Comparison of ENCODE assay signal across 17 cellular contexts in the genomic region with DNA sequence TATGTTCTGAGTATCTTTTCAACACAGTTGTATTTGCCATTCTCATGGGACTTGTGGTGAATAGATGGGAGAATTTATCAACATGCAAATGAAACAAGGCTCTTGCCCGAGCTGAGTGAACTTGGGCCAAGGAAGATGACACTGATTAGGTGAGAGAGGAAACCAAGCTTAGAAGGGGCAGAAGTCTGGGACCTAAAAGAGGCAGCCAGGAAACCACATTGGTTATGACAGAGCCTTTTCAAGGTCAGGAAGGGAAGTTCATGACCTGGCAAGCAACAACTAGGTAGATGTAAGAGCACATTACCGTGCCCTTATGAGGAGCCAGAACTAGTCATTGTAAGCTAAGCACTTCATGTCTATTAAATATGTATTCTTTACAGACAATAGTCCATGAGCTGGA.
DNase-seq lines count a peak whose midpoint lies in the region; ATAC-seq lines count a peak whose summit lies in the region.
"Had no signal": no experiment of that assay in that cellular context is flagged by ENCODE, and none has a peak within 500 bp of the region (broad histone marks: within the 10 kb centered on the region; RNA-seq: fewer than 3 reads in every experiment).

No MANE protein-coding gene starts in this region.

- no peaks in the 10 kb centered on the region for H3K27me3 ChIP-seq in HAP-1 (ENCODE audit: low read depth)

- no peak overlapping the region for H3K27ac Mint-ChIP-seq in stimulated activated naive CD8-positive, alpha-beta T cell treated with anti-CD3 and anti-CD28 coated beads, Interleukin-15, amount 100 ng/mL, for 72 hours
- no peak overlapping the region for H3K27ac Mint-ChIP-seq in stimulated activated naive B cell treated with anti-CD40 and anti-IgM and Interleukin-4, amounts not matched to agents 10 μg/mL and 1 μg/mL and 100 μg/mL, for 72 hours
- H3K27ac Mint-ChIP-seq: activated naive CD4-positive, alpha-beta T cell treated with anti-CD3 and anti-CD28 coated beads for 36 hours; memory B cell had no signal

- H3K27me3 Mint-ChIP-seq in stimulated activated naive CD8-positive, alpha-beta T cell treated with anti-CD3 and anti-CD28 coated beads, Interleukin-15, amount 100 ng/mL, for 72 hours: no peaks in the 10 kb centered on the region
- no peaks in the 10 kb centered on the region for H3K27me3 Mint-ChIP-seq in stimulated activated naive B cell treated with anti-CD40 and anti-IgM and Interleukin-4, amounts not matched to agents 10 μg/mL and 1 μg/mL and 100 μg/mL, for 72 hours
- H3K27me3 Mint-ChIP-seq: memory B cell had no signal

- peaks cover 10 to 21% of the 10 kb centered on the region in 2 donors for H3K9me3 Mint-ChIP-seq in stimulated activated naive CD8-positive, alpha-beta T cell treated with anti-CD3 and anti-CD28 coated beads, Interleukin-15, amount 100 ng/mL, for 72 hours
- peaks cover 2 to 6% of the 10 kb centered on the region in 2 donors for H3K9me3 Mint-ChIP-seq in stimulated activated naive B cell treated with anti-CD40 and anti-IgM and Interleukin-4, amounts not matched to agents 10 μg/mL and 1 μg/mL and 100 μg/mL, for 72 hours
- H3K9me3 Mint-ChIP-seq: neural crest cell had no signal

- in situ Hi-C loops in HAP-1 (cut with MboI; ENCODE audit: low sequenced_read_pairs): no loop called here

- H3K9me3 ChIP-seq in HAP-1: no peaks in the 10 kb centered on the region

- no peaks in the 10 kb centered on the region for H3K36me3 Mint-ChIP-seq in stimulated activated naive B cell treated with anti-CD40 and anti-IgM and Interleukin-4, amounts not matched to agents 10 μg/mL and 1 μg/mL and 100 μg/mL, for 72 hours
- H3K36me3 Mint-ChIP-seq: memory B cell had no signal

- no peak for DNase-seq in stimulated activated naive CD8-positive, alpha-beta T cell treated with anti-CD3 and anti-CD28 coated beads, Interleukin-15, amount 100 ng/mL, for 72 hours
- DNase-seq in stimulated activated naive CD8-positive, alpha-beta T cell treated with anti-CD3 and anti-CD28 coated beads, Interleukin-15, Interleukin-2, amounts not matched to agents 100 U/mL and 50 U/mL, for 24 hours: no peak
- no peak for DNase-seq in stimulated activated naive B cell treated with anti-CD40 and anti-IgM and Interleukin-4, amounts not matched to agents 10 μg/mL and 1 μg/mL and 100 μg/mL, for 72 hours
- DNase-seq in HAP-1 (ENCODE audit: low spot score in 2 of 2) (no peak), midbrain (lab: John Stamatoyannopoulos, UW) (no peak), SIG-M5 (lab: John Stamatoyannopoulos, UW) (no peak)
- DNase-seq: activated naive CD4-positive, alpha-beta T cell treated with anti-CD3 and anti-CD28 coated beads for 36 hours; dermis blood vessel endothelial cell; NCI-H2029; NCI-H69; retina; SW 1271 had no signal

- no peaks in the 10 kb centered on the region for H3K4me1 Mint-ChIP-seq in stimulated activated naive CD8-positive, alpha-beta T cell treated with anti-CD3 and anti-CD28 coated beads, Interleukin-15, amount 100 ng/mL, for 72 hours
- H3K4me1 Mint-ChIP-seq in stimulated activated naive B cell treated with anti-CD40 and anti-IgM and Interleukin-4, amounts not matched to agents 10 μg/mL and 1 μg/mL and 100 μg/mL, for 72 hours: no peaks in the 10 kb centered on the region
- H3K4me1 Mint-ChIP-seq: memory B cell, neural crest cell had no signal

- H3K36me3 ChIP-seq in HAP-1 (replicated peaks): no peaks in the 10 kb centered on the region

- H3K4me1 ChIP-seq in HAP-1: no peaks in the 10 kb centered on the region

- no peak overlapping the region for H3K4me3 Mint-ChIP-seq in stimulated activated naive CD8-positive, alpha-beta T cell treated with anti-CD3 and anti-CD28 coated beads, Interleukin-15, amount 100 ng/mL, for 72 hours
- no peak overlapping the region for H3K4me3 Mint-ChIP-seq in stimulated activated naive B cell treated with anti-CD40 and anti-IgM and Interleukin-4, amounts not matched to agents 10 μg/mL and 1 μg/mL and 100 μg/mL, for 72 hours
- H3K4me3 Mint-ChIP-seq: activated naive CD4-positive, alpha-beta T cell treated with anti-CD3 and anti-CD28 coated beads for 36 hours; memory B cell; neural crest cell had no signal

- peak; percentile 42 for ATAC-seq in stimulated activated naive CD8-positive, alpha-beta T cell treated with anti-CD3 and anti-CD28 coated beads, Interleukin-15, amount 100 ng/mL, for 72 hours
- ATAC-seq in stimulated activated naive CD8-positive, alpha-beta T cell treated with anti-CD3 and anti-CD28 coated beads, Interleukin-15, Interleukin-2, amounts not matched to agents 100 U/mL and 50 U/mL, for 24 hours: no peak
- ATAC-seq in HG02759 (IDR thresholded peaks at IDR 0.05; ENCODE audit: unreplicated experiment) (peak; percentile 92), HG03558 (IDR thresholded peaks at IDR 0.05; ENCODE audit: extremely low read depth, unreplicated experiment) (peak; percentile 88)
- ATAC-seq in stimulated activated naive B cell treated with anti-CD40 and anti-IgM and Interleukin-4, amounts not matched to agents 10 μg/mL and 1 μg/mL and 100 μg/mL, for 72 hours (replicated peaks): peak; percentile 54 to 87
- ATAC-seq: esophagus mucosa had no signal

- H3K4me3 ChIP-seq in HAP-1: no peak overlapping the region
